In genomic region chr7:13849528-13849892, GRCh38 we compare ENCODE assay signal across 1 cellular context.
TF ChIP-seq lines count a peak whose summit lies in the region.

No MANE protein-coding gene starts in this region.

TF ChIP-seq in K562, 482 proteins besides CTCF, POLR2A, EP300 and RAD21 (continued from another document and continues in another):
- TF ChIP-seq CUX1 (CRISPR knock-in tag; IDR thresholded peaks at IDR 0.05) (peak; percentile 81; the same call in 1 of the 2 replicates), CREM (IDR thresholded peaks at IDR 0.05; ENCODE audit: low read depth) (no peak), ZKSCAN8 (CRISPR knock-in tag; IDR thresholded peaks at IDR 0.05) (peak; percentile 81), SP1 (CRISPR knock-in tag; IDR thresholded peaks at IDR 0.05) (no peak), ZNF444 (CRISPR knock-in tag; IDR thresholded peaks at IDR 0.05) (no peak), HDAC8 (tag; IDR thresholded peaks at IDR 0.05) (peak; percentile 59; the same call in 1 of the 2 replicates), ZNF134 (CRISPR knock-in tag; conservative IDR thresholded peaks at IDR 0.05) (0 out of 2 replicates have a peak, but pooled peaks have one; percentile 23), OTX1 (CRISPR knock-in tag; IDR thresholded peaks at IDR 0.05) (peak; percentile 71; the same call in 1 of the 2 replicates), TAF9B (IDR thresholded peaks at IDR 0.05; ENCODE audit: partially characterized antibody) (no peak), HDGF (IDR thresholded peaks at IDR 0.05) (no peak), ZNF12 (CRISPR knock-in tag; IDR thresholded peaks at IDR 0.05) (no peak), EZH2 (IDR thresholded peaks at IDR 0.05; ENCODE audit: borderline replicate concordance, low read depth, low read length) (no peak), KAT8 (IDR thresholded peaks at IDR 0.05; ENCODE audit: low read depth) (no peak), FOSL1 (tag; conservative IDR thresholded peaks at IDR 0.05) (no peak), PYGO2 (tag; IDR thresholded peaks at IDR 0.05) (peak; percentile 75), PHTF2 (CRISPR knock-in tag; IDR thresholded peaks at IDR 0.05) (no peak), TFAP4 (CRISPR knock-in tag; IDR thresholded peaks at IDR 0.05; ENCODE audit: borderline replicate concordance) (no peak), ARID1B (IDR thresholded peaks at IDR 0.05) (no peak), POLR3G (IDR thresholded peaks at IDR 0.05; ENCODE audit: extremely low read depth, insufficient read length, insufficient replicate concordance) (no peak), ZBTB49 (CRISPR knock-in tag; IDR thresholded peaks at IDR 0.05; ENCODE audit: borderline replicate concordance) (no peak), MAFG (tag; conservative IDR thresholded peaks at IDR 0.05) (peak; percentile 29; the same call in 1 of the 2 replicates), ZNF507 (tag; conservative IDR thresholded peaks at IDR 0.05) (peak; percentile 25; the same call in 1 of the 2 replicates), MEF2D (tag; conservative IDR thresholded peaks at IDR 0.05; ENCODE audit: low read depth) (peak; percentile 84), ZNF146 (CRISPR knock-in tag; IDR thresholded peaks at IDR 0.05; ENCODE audit: unreplicated experiment) (no peak), ZBTB43 (CRISPR knock-in tag; IDR thresholded peaks at IDR 0.05) (no peak), ARID3B (CRISPR knock-in tag; IDR thresholded peaks at IDR 0.05; ENCODE audit: borderline replicate concordance) (no peak), SREBF1 (IDR thresholded peaks at IDR 0.05; ENCODE audit: borderline replicate concordance, low read depth, low read length) (no peak), LCOR (CRISPR knock-in tag; IDR thresholded peaks at IDR 0.05) (no peak), MED1 (CRISPR knock-in tag; IDR thresholded peaks at IDR 0.05; ENCODE audit: borderline replicate concordance) (no peak), THRB (CRISPR knock-in tag; conservative IDR thresholded peaks at IDR 0.05) (peak; percentile 98), ZNF764 (CRISPR knock-in tag; IDR thresholded peaks at IDR 0.05; ENCODE audit: low read depth) (no peak), ZNF277 (CRISPR knock-in tag; IDR thresholded peaks at IDR 0.05; ENCODE audit: borderline replicate concordance) (no peak), ZNF347 (CRISPR knock-in tag; IDR thresholded peaks at IDR 0.05; ENCODE audit: low read depth) (no peak), ARID3A (IDR thresholded peaks at IDR 0.05; ENCODE audit: borderline replicate concordance, low read depth, low read length) (no peak), GATA2 (CRISPR knock-in tag; IDR thresholded peaks at IDR 0.05) (no peak), ELK1 (CRISPR knock-in tag; IDR thresholded peaks at IDR 0.05) (no peak), JUND (IDR thresholded peaks at IDR 0.05; ENCODE audit: borderline replicate concordance, low read depth, low read length) (no peak), JUND (tag; IDR thresholded peaks at IDR 0.05; ENCODE audit: borderline replicate concordance, low read depth, low read length) (no peak), ZZZ3 (IDR thresholded peaks at IDR 0.05) (no peak), ZNF551 (CRISPR knock-in tag; IDR thresholded peaks at IDR 0.05) (no peak), ZNF398 (CRISPR knock-in tag; IDR thresholded peaks at IDR 0.05) (peak; percentile 82)
